In the genomic region with DNA sequence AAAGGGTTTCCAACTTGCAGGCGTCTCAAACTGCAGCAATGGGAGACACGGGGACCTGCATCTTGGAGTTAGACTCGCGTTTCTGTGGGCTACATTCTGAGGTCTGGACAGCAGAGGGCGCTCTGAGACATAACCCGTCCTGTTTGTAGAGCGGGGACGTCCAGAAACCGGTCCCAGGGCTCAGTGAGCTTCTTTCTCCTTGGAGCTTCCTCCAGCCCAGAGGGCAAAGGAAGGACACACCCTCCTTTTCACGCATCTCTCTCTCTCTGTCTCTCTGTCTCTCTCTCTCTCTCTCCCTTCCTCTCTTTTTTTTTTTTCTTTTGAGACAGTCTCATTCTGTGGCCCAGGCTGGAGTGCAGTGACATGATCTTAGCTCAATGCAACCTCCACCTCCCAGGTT, we compare ENCODE assay signal across 8 cellular contexts. TPM values are rescaled to one million over a fixed set of nuclear protein-coding genes. Genes with fewer than 3 reads are reported as not detected.
DNase-seq lines count a peak whose midpoint lies in the region; ATAC-seq and TF ChIP-seq lines count a peak whose summit lies in the region.

No MANE protein-coding gene starts in this region.

- H3K36me3 ChIP-seq in ovary (no peaks in the 10 kb centered on the region), transverse colon (no peaks in the 10 kb centered on the region)

- TF ChIP-seq POLR2A in ovary (IDR thresholded peaks at IDR 0.05) (no peak), transverse colon (IDR thresholded peaks at IDR 0.05) (no peak)

- H3K27ac ChIP-seq in ovary (no peak overlapping the region), transverse colon (no peak overlapping the region)

- H3K4me3 ChIP-seq in ovary: no peak overlapping the region
- no peak overlapping the region for H3K4me3 ChIP-seq in transverse colon

- DNase-seq in Daoy (ENCODE audit: low read depth) (peak; percentile 76), Kasumi-1 (lab: John Stamatoyannopoulos, UW) (peak; percentile 84 to 88), SK-N-DZ (ENCODE audit: low spot score) (peak; percentile 82), germinal center (ENCODE audit: low spot score) (peak; percentile 87), ovary (peak; percentile 23 to 64 (median 48)), transverse colon (peak; percentile 91)
- DNase-seq in activated gamma-delta T cell treated with anti-CD3 and anti-CD28 coated beads, Interleukin-2, amount 50 U/mL, for 16 hours (ENCODE audit: low read depth): peak; percentile 83

- H3K9me3 ChIP-seq in ovary (no peaks in the 10 kb centered on the region), transverse colon (no peaks in the 10 kb centered on the region)

- TF ChIP-seq CTCF in ovary (IDR thresholded peaks at IDR 0.05): no peak
- peak; percentile 68 to 77 (median 75) for TF ChIP-seq CTCF in transverse colon (IDR thresholded peaks at IDR 0.05)

- H3K4me1 ChIP-seq in ovary (ENCODE audit: insufficient read depth): no peaks in the 10 kb centered on the region
- H3K4me1 ChIP-seq in transverse colon: peaks cover 0 to 12% (median 4%) of the 10 kb centered on the region in 4 donors

- intact Hi-C loops in ovary (cut with DNase I): no loop called here
- intact Hi-C loops in transverse colon (cut with DNase I; ENCODE audit: low total_unique reads): no loop called here

- 2 to 3% (median 2%) methylated on average over 10 of the region's 10 CpGs for WGBS in ovary, 3 donors
- 3 to 40% methylated on average over 1 to 10 of the region's 10 CpGs for WGBS in transverse colon (ENCODE audit: low coverage in 1 of 2), 2 donors

- no peaks in the 10 kb centered on the region for H3K27me3 ChIP-seq in ovary
- peaks cover 6% of the 10 kb centered on the region for H3K27me3 ChIP-seq in transverse colon

- no peak for ATAC-seq in HG02973 (IDR thresholded peaks at IDR 0.05; ENCODE audit: unreplicated experiment)

- TF ChIP-seq EP300 in ovary (IDR thresholded peaks at IDR 0.05): no peak
- TF ChIP-seq EP300 in transverse colon (IDR thresholded peaks at IDR 0.05; ENCODE audit: low read depth): no peak

- in situ Hi-C loops in transverse colon (cut with MboI; ENCODE audit: low pct_ligation_motif_present in 1 of 4, low pct_unique_long_range_greater_than_20kb in 1 of 4, low sequenced_read_pairs in 3 of 4): loop anchor here in 1 of 4 donors (25.0 kb wide), 1 partner anchor 693 kb away; the partner anchor contains the start of gene FOXF1

RNA-seq across cellular contexts. Expression of gene COX4I1, which starts 19.8 kb away (rescaled TPM):
- 465 and 540 TPM in 2 replicates for total RNA-seq in Daoy (2014; rRNA removed; shearing (Covaris generic))
- 655 and 763 TPM in 2 replicates for polyA plus RNA-seq in SK-N-DZ (2014; cell fraction: cytosol; rRNA removed)
- polyA plus RNA-seq in SK-N-DZ (2014; cell fraction: nucleus; rRNA removed): 454 and 463 TPM in 2 replicates
- 100 to 1,000 TPM; 378 to 540 (median 455) TPM for total RNA-seq in ovary
- polyA plus RNA-seq in ovary: 100 to 1,000 TPM; 484 to 750 TPM
- 1,000 to 10,000 TPM in 2 of 4 donors, 100 to 1,000 TPM in 2; 635 to 1,115 (median 865) TPM for total RNA-seq in transverse colon

RNA-seq across cellular contexts. Expression of gene EMC8, which starts 19.9 kb away (rescaled TPM):
- total RNA-seq in Daoy (2014; rRNA removed; shearing (Covaris generic)): 40.5 and 46.5 TPM in 2 replicates
- polyA plus RNA-seq in SK-N-DZ (2014; cell fraction: cytosol; rRNA removed): 67.7 and 79.3 TPM in 2 replicates
- 56.7 and 59.1 TPM in 2 replicates for polyA plus RNA-seq in SK-N-DZ (2014; cell fraction: nucleus; rRNA removed)
- 10 to 100 TPM; 16.6 to 32.5 (median 21.5) TPM for total RNA-seq in ovary
- 10 to 100 TPM in 1 of 2 donors, 1 to 10 TPM in 1; 9.4 to 15.0 TPM for polyA plus RNA-seq in ovary
- 10 to 100 TPM; 27.9 to 40.0 (median 31.8) TPM for total RNA-seq in transverse colon

Comparison
In these comparisons a context has a peak if more than half of its experiments do, and no peak if none do; other contexts are left out.
1. CTCF ChIP-seq: peak in transverse colon (5 of 5); none in ovary (0 of 3).
2. Peak in every context shown above with its lines, with median percentiles within 50 percentile points of each other: DNase-seq.